In genomic region chr14:36663404-36664321, GRCh38 we compare ENCODE assay signal across 10 cellular contexts. TPM values are rescaled to one million over a fixed set of nuclear protein-coding genes. Genes with fewer than 3 reads are reported as not detected.
A peak's percentile ranks its signal among the peaks of the same experiment; 100 is the strongest.
DNase-seq lines count a peak whose midpoint lies in the region; ATAC-seq and TF ChIP-seq lines count a peak whose summit lies in the region.
"Had no signal": no experiment of that assay in that cellular context is flagged by ENCODE, and none has a peak within 500 bp of the region (broad histone marks: within the 10 kb centered on the region; RNA-seq: fewer than 3 reads in every experiment).

No MANE protein-coding gene starts in this region.

- no peak for TF ChIP-seq POLR2A in spleen (IDR thresholded peaks at IDR 0.05)

- no peaks in the 10 kb centered on the region for H3K9me2 ChIP-seq in hepatocyte (replicated peaks; ENCODE audit: insufficient read depth)
- no peaks in the 10 kb centered on the region for H3K9me2 ChIP-seq in MM.1S (replicated peaks; ENCODE audit: insufficient read depth, low read length)

- H2AFZ ChIP-seq in hepatocyte (peak overlapping the region; percentile 49), MM.1S (ENCODE audit: low read length) (no peak overlapping the region)

- ATAC-seq in GM18511 (IDR thresholded peaks at IDR 0.05; ENCODE audit: unreplicated experiment): no peak

- no peaks in the 10 kb centered on the region for H4K20me1 ChIP-seq in hepatocyte (ENCODE audit: insufficient read depth, poor library complexity, severe bottlenecking)
- H4K20me1 ChIP-seq in MM.1S (ENCODE audit: insufficient read depth, low read length): no peaks in the 10 kb centered on the region

- no peaks in the 10 kb centered on the region for H3K9me3 ChIP-seq in SJSA1 (replicated peaks)
- H3K9me3 ChIP-seq in hepatocyte (ENCODE audit: low read depth): no peaks in the 10 kb centered on the region
- H3K9me3 ChIP-seq in spleen: peaks cover 0 to 25% (median 0%) of the 10 kb centered on the region in 8 donors
- no peaks in the 10 kb centered on the region for H3K9me3 ChIP-seq in MM.1S (replicated peaks; ENCODE audit: insufficient read depth, low read length)

- 5% methylated on average over 39 of the region's 39 CpGs for WGBS in hepatocyte (ENCODE audit: low lambda C conversion rate, missing lambda C conversion rate)
- WGBS in spleen, 5 donors: 5 to 12% (median 5%) methylated on average over 27 to 39 of the region's 39 CpGs

- H3K9ac ChIP-seq in MM.1S (ENCODE audit: low read length): no peak overlapping the region

- H3K4me3 ChIP-seq in SJSA1: peak overlapping the region; percentile 52
- no peak overlapping the region for H3K4me3 ChIP-seq in hepatocyte
- peak overlapping the region in 5 of 8 donors; percentile 0 to 60 (median 9) for H3K4me3 ChIP-seq in spleen
- H3K4me3 ChIP-seq in MM.1S (ENCODE audit: low read length): no peak overlapping the region

- intact Hi-C loops in spleen (cut with DNase I; ENCODE audit: low total_unique reads): no loop called here

- H3K4me1 ChIP-seq in SJSA1 (replicated peaks) (peaks cover 22% of the 10 kb centered on the region), hepatocyte (ENCODE audit: insufficient read depth) (peaks cover 29% of the 10 kb centered on the region), spleen (peaks cover 4 to 65% (median 38%) of the 10 kb centered on the region in 6 donors), MM.1S (ENCODE audit: low read length) (no peaks in the 10 kb centered on the region)

- no peak overlapping the region for H3K27ac ChIP-seq in SJSA1
- no peak overlapping the region for H3K27ac ChIP-seq in hepatocyte
- no peak overlapping the region for H3K27ac ChIP-seq in spleen
- no peak overlapping the region for H3K27ac ChIP-seq in MM.1S (ENCODE audit: low read length)

- no peaks in the 10 kb centered on the region for H3F3A ChIP-seq in MM.1S (ENCODE audit: insufficient read depth, low read length)

- DNase-seq in NCI-H510A treated with DMSO at 0.1 percent for 48 hours (lab: John Stamatoyannopoulos, UW) (peak; percentile 54), NCI-H510A (lab: John Stamatoyannopoulos, UW) (no peak), SJSA1 (ENCODE audit: low read depth in 1 of 2, low spot score in 2 of 2) (peak in 1 of 2 experiments; percentile 14), hepatocyte (ENCODE audit: low spot score) (no peak), spleen (no peak), MM.1S (no peak)
- no peak for DNase-seq in NK-92 treated with Interleukin-12 subunit alpha and Interleukin-12 subunit beta, amount 100 ng/mL, for 24 hours (lab: John Stamatoyannopoulos, UW)
- DNase-seq: AML-193 had no signal

- TF ChIP-seq CTCF in hepatocyte (IDR thresholded peaks at IDR 0.05; ENCODE audit: poor library complexity) (no peak), spleen (IDR thresholded peaks at IDR 0.05 in 8 of 11, conservative IDR thresholded peaks at IDR 0.05 in 3 of 11) (no peak), MM.1S (IDR thresholded peaks at IDR 0.05; ENCODE audit: low read length) (no peak)

- no peaks in the 10 kb centered on the region for H3K79me2 ChIP-seq in hepatocyte
- H3K79me2 ChIP-seq in MM.1S (ENCODE audit: low read length): no peaks in the 10 kb centered on the region

- H3K36me3 ChIP-seq in SJSA1 (peaks cover 20% of the 10 kb centered on the region), hepatocyte (replicated peaks; ENCODE audit: insufficient read depth, low read depth) (no peaks in the 10 kb centered on the region), spleen (no peaks in the 10 kb centered on the region), MM.1S (replicated peaks; ENCODE audit: insufficient read depth, low read length) (no peaks in the 10 kb centered on the region)

- no peaks in the 10 kb centered on the region for H3K27me3 ChIP-seq in SJSA1 (replicated peaks)
- peaks cover 94% of the 10 kb centered on the region for H3K27me3 ChIP-seq in hepatocyte
- H3K27me3 ChIP-seq in spleen (replicated peaks in 1 of 7): peaks cover 9 to 100% (median 98%) of the 10 kb centered on the region in 7 donors
- H3K27me3 ChIP-seq in MM.1S (replicated peaks; ENCODE audit: insufficient read depth, low read length): no peaks in the 10 kb centered on the region

- H3K4me2 ChIP-seq in hepatocyte: peak overlapping the region; percentile 91
- H3K4me2 ChIP-seq in MM.1S (ENCODE audit: low read depth, low read length): no peak overlapping the region

RNA-seq across cellular contexts. Expression of gene PAX9, which starts 2.0 kb away (rescaled TPM):
- total RNA-seq in SJSA1 (2014; rRNA removed; shearing (Covaris generic)): 1.0 and 3.8 TPM in 2 replicates
- 0.53 TPM in 1 of 2 replicates, not detected in the other for total RNA-seq in hepatocyte
- 0.24 and 0.36 TPM in 2 replicates for polyA plus RNA-seq in hepatocyte
- total RNA-seq in spleen: under 1 TPM in 4 of 7 donors, not detected in 3; 0.07 to 0.43 (median 0.17) TPM
- polyA plus RNA-seq in spleen: under 1 TPM; 0.02 to 0.06 (median 0.02) TPM
- total RNA-seq: mononuclear cell had no signal

Comparison
In these comparisons a context has a peak if more than half of its experiments do, and no peak if none do; other contexts are left out.
1. H3K4me3 ChIP-seq: peak in SJSA1 (single experiment) and spleen (5 of 8); none in hepatocyte (single experiment) and MM.1S (single experiment).